ENCODE assay signal across 8 cellular contexts in genomic region chr3:50336452-50337174, GRCh38. TPM values are rescaled to one million over a fixed set of nuclear protein-coding genes. Genes with fewer than 3 reads are reported as not detected.
DNase-seq lines count a peak whose midpoint lies in the region; ATAC-seq and TF ChIP-seq lines count a peak whose summit lies in the region.

No MANE protein-coding gene starts in this region.

- intact Hi-C loops in activated naive CD4-positive, alpha-beta T cell treated with anti-CD3 and anti-CD28 coated beads for 36 hours (cut with micrococcal nuclease): loop anchor here (1.0 to 5.0 kb wide), 7 partner anchors 8 to 276 kb away; partner anchors contain the start of genes CYB561D2, HYAL3, IFRD2 and NAA80
- intact Hi-C loops in ovary (cut with DNase I): no loop called here

- H3K4me1 Mint-ChIP-seq in activated naive CD4-positive, alpha-beta T cell treated with anti-CD3 and anti-CD28 coated beads for 36 hours (ENCODE audit: low read depth): peaks cover 57% of the 10 kb centered on the region

- H3K36me3 Mint-ChIP-seq in activated naive CD4-positive, alpha-beta T cell treated with anti-CD3 and anti-CD28 coated beads for 36 hours (ENCODE audit: low read depth): peaks cover 47% of the 10 kb centered on the region

- H3K27me3 Mint-ChIP-seq in activated naive CD4-positive, alpha-beta T cell treated with anti-CD3 and anti-CD28 coated beads for 36 hours (ENCODE audit: low read depth): no peaks in the 10 kb centered on the region

- 0 to 1% (median 1%) methylated on average over 15 to 31 of the region's 31 CpGs for WGBS in ovary, 3 donors

- CTCF ChIA-PET in activated naive CD4-positive, alpha-beta T cell treated with anti-CD3 and anti-CD28 coated beads for 36 hours (lab: Charles Lee): interaction anchor here (0.9 to 4.2 kb wide), 7 partner anchors 8 to 142 kb away, joined by 4 to 31 read pairs (median 6); partner anchors contain the start of genes CYB561D2, HYAL2, HYAL3 and NAA80

- H3K27ac Mint-ChIP-seq in activated naive CD4-positive, alpha-beta T cell treated with anti-CD3 and anti-CD28 coated beads for 36 hours: peak overlapping the region; percentile 95

- H3K27me3 ChIP-seq in SJSA1 (replicated peaks): no peaks in the 10 kb centered on the region
- H3K27me3 ChIP-seq in ovary: no peaks in the 10 kb centered on the region

- peak overlapping the region; percentile 94 for H3K4me3 Mint-ChIP-seq in activated naive CD4-positive, alpha-beta T cell treated with anti-CD3 and anti-CD28 coated beads for 36 hours

- H3K36me3 ChIP-seq in SJSA1 (peaks cover 47% of the 10 kb centered on the region), ovary (no peaks in the 10 kb centered on the region)

- H3K4me3 ChIP-seq in SJSA1 (peak overlapping the region; percentile 68), ovary (peak overlapping the region; percentile 82)

- no peak for TF ChIP-seq CTCF in ovary (IDR thresholded peaks at IDR 0.05)

- H3K4me1 ChIP-seq in SJSA1 (replicated peaks) (peaks cover 20% of the 10 kb centered on the region), ovary (ENCODE audit: insufficient read depth) (peaks cover 16% of the 10 kb centered on the region)

- ATAC-seq in HG02884 (IDR thresholded peaks at IDR 0.05; ENCODE audit: unreplicated experiment) (peak; percentile 4), esophagus mucosa (peak; percentile 31)

- TF ChIP-seq EP300 in ovary (IDR thresholded peaks at IDR 0.05): no peak

- H3K9me3 ChIP-seq in SJSA1 (replicated peaks) (no peaks in the 10 kb centered on the region), ovary (no peaks in the 10 kb centered on the region)

- H3K27ac ChIP-seq in SJSA1: peak overlapping the region; percentile 78
- H3K27ac ChIP-seq in ovary: peak overlapping the region; percentile 83 to 91

- DNase-seq in activated naive CD4-positive, alpha-beta T cell treated with anti-CD3 and anti-CD28 coated beads for 36 hours: peak; percentile 64
- no peak for DNase-seq in activated naive CD4-positive, alpha-beta T cell (lab: John Stamatoyannopoulos, UW)
- no peak for DNase-seq in SJSA1 (ENCODE audit: low read depth in 1 of 2, low spot score in 2 of 2)
- DNase-seq in ovary: no peak
- no peak for DNase-seq in Kasumi-1 (lab: John Stamatoyannopoulos, UW)
- DNase-seq in stimulated activated CD4-positive, alpha-beta T cell treated with anti-CD3 and anti-CD28 coated beads, Interleukin-12 subunit alpha, Interleukin-12 subunit beta, amount 100 ng/mL, for 4 hours: no peak

- no peaks in the 10 kb centered on the region for H3K9me3 Mint-ChIP-seq in activated naive CD4-positive, alpha-beta T cell treated with anti-CD3 and anti-CD28 coated beads for 36 hours

- TF ChIP-seq POLR2A in ovary (IDR thresholded peaks at IDR 0.05): no peak

RNA-seq across cellular contexts. Expression of gene RASSF1, which starts 4.0 kb away (rescaled TPM):
- total RNA-seq in activated naive CD4-positive, alpha-beta T cell treated with anti-CD3 and anti-CD28 coated beads for 36 hours: 10 to 100 TPM; 37.5 to 38.5 TPM
- 17.4 and 21.1 TPM in 2 replicates for total RNA-seq in SJSA1 (2014; rRNA removed; shearing (Covaris generic))
- total RNA-seq in esophagus mucosa: 13.6 TPM
- total RNA-seq in ovary: 10 to 100 TPM; 16.2 to 32.6 (median 25.5) TPM
- polyA plus RNA-seq in ovary: 10 to 100 TPM; 12.5 to 27.4 TPM

RNA-seq across cellular contexts. Expression of gene TUSC2, which starts 8.6 kb away (rescaled TPM):
- total RNA-seq in activated naive CD4-positive, alpha-beta T cell treated with anti-CD3 and anti-CD28 coated beads for 36 hours: 10 to 100 TPM; 14.1 to 14.4 TPM
- 18.7 and 46.7 TPM in 2 replicates for total RNA-seq in SJSA1 (2014; rRNA removed; shearing (Covaris generic))
- total RNA-seq in esophagus mucosa: 12.2 TPM
- 10 to 100 TPM; 19.4 to 26.4 (median 21.3) TPM for total RNA-seq in ovary
- 10 to 100 TPM; 21.0 to 24.0 TPM for polyA plus RNA-seq in ovary

RNA-seq across cellular contexts. Expression of gene ZMYND10, which starts 8.9 kb away (rescaled TPM):
- under 1 TPM; 0.54 to 0.57 TPM for total RNA-seq in activated naive CD4-positive, alpha-beta T cell treated with anti-CD3 and anti-CD28 coated beads for 36 hours
- 0.97 TPM in 1 of 2 replicates, not detected in the other for total RNA-seq in SJSA1 (2014; rRNA removed; shearing (Covaris generic))
- total RNA-seq in esophagus mucosa (0.64 TPM), ovary (10 to 100 TPM in 2 of 7 donors, 1 to 10 TPM in 5; 1.0 to 75.1 (median 3.4) TPM)
- polyA plus RNA-seq in ovary: under 1 TPM; 0.50 to 0.81 TPM

RNA-seq across cellular contexts. Expression of gene NPRL2, which starts 14.0 kb away (rescaled TPM):
- 10 to 100 TPM; 27.7 to 31.3 TPM for total RNA-seq in activated naive CD4-positive, alpha-beta T cell treated with anti-CD3 and anti-CD28 coated beads for 36 hours
- total RNA-seq in SJSA1 (2014; rRNA removed; shearing (Covaris generic)): 4.9 and 9.9 TPM in 2 replicates
- total RNA-seq in esophagus mucosa (11.0 TPM), ovary (10 to 100 TPM; 19.4 to 26.3 (median 22.4) TPM)
- 10 to 100 TPM; 21.8 to 21.9 TPM for polyA plus RNA-seq in ovary

RNA-seq across cellular contexts. Expression of gene CYB561D2, which starts 14.0 kb away (rescaled TPM):
- total RNA-seq in activated naive CD4-positive, alpha-beta T cell treated with anti-CD3 and anti-CD28 coated beads for 36 hours: 10 to 100 TPM; 11.0 to 11.3 TPM
- 13.7 and 14.3 TPM in 2 replicates for total RNA-seq in SJSA1 (2014; rRNA removed; shearing (Covaris generic))
- total RNA-seq in esophagus mucosa: 15.5 TPM
- 10 to 100 TPM in 3 of 7 donors, 1 to 10 TPM in 4; 8.0 to 17.1 (median 9.6) TPM for total RNA-seq in ovary
- 10 to 100 TPM in 1 of 2 donors, 1 to 10 TPM in 1; 4.5 to 10.8 TPM for polyA plus RNA-seq in ovary
